In the genomic region with DNA sequence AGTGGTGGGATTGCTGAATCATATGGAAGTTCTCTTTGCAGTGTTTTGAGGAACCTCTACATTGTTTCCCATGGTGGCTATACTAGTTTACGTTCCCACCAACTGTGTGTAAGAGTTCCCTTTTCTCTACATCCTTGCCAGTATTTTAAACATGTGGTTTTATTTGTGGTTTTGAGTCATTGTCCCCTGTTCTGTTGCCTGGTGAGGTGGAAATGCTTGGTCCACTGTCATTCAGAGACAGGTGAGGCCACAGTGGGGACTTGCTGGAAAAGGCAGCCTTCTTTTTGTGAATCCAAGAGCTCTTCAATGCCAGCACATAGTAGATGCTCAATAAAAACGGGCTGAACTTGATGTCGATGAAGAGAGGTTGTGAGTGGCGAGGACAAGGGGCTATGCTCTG, we compare ENCODE assay signal across 12 cellular contexts. TPM values are rescaled to one million over a fixed set of nuclear protein-coding genes. Genes with fewer than 3 reads are reported as not detected.
A peak's percentile ranks its signal among the peaks of the same experiment; 100 is the strongest.
DNase-seq lines count a peak whose midpoint lies in the region; ATAC-seq, FAIRE-seq and TF ChIP-seq lines count a peak whose summit lies in the region.
"Had no signal": no experiment of that assay in that cellular context is flagged by ENCODE, and none has a peak within 500 bp of the region (broad histone marks: within the 10 kb centered on the region; RNA-seq: fewer than 3 reads in every experiment).

No MANE protein-coding gene starts in this region.

- no peak overlapping the region for H3K4me3 Mint-ChIP-seq in astrocyte (ENCODE audit: unreplicated experiment)
- H3K4me3 Mint-ChIP-seq: naive thymus-derived CD8-positive, alpha-beta T cell had no signal

- peaks cover 10% of the 10 kb centered on the region for H3K36me3 ChIP-seq in astrocyte (ENCODE audit: insufficient read depth, low read length)

- H3K27me3 Mint-ChIP-seq in astrocyte (ENCODE audit: low read depth, unreplicated experiment), result no peaks in the 10 kb centered on the region

- no peak overlapping the region for H3K9ac ChIP-seq in astrocyte (ENCODE audit: low read length)

- H3K79me2 ChIP-seq in astrocyte (ENCODE audit: insufficient read depth, low read length), result no peaks in the 10 kb centered on the region

- peaks cover 14% of the 10 kb centered on the region for H3K36me3 Mint-ChIP-seq in astrocyte (ENCODE audit: low read depth, unreplicated experiment)
- H3K36me3 Mint-ChIP-seq: naive thymus-derived CD8-positive, alpha-beta T cell had no signal

- H3K9me3 Mint-ChIP-seq in astrocyte (ENCODE audit: unreplicated experiment), result peaks cover 2% of the 10 kb centered on the region
- H3K9me3 Mint-ChIP-seq: naive thymus-derived CD8-positive, alpha-beta T cell had no signal

- no peak overlapping the region for H3K27ac Mint-ChIP-seq in astrocyte (ENCODE audit: unreplicated experiment)
- H3K27ac Mint-ChIP-seq: naive thymus-derived CD8-positive, alpha-beta T cell had no signal

- no peak overlapping the region for H2AFZ ChIP-seq in astrocyte (ENCODE audit: low read depth, low read length)

- peaks cover 66% of the 10 kb centered on the region for H4K20me1 ChIP-seq in astrocyte (ENCODE audit: insufficient read depth, low read length)

- ATAC-seq in GM21737 (IDR thresholded peaks at IDR 0.05; ENCODE audit: unreplicated experiment) (no peak), HG02759 (IDR thresholded peaks at IDR 0.05; ENCODE audit: unreplicated experiment) (no peak), HG02870 (IDR thresholded peaks at IDR 0.05; ENCODE audit: unreplicated experiment) (no peak)
- ATAC-seq: naive thymus-derived CD8-positive, alpha-beta T cell had no signal

- peaks cover 58% of the 10 kb centered on the region for H3K4me1 ChIP-seq in astrocyte (ENCODE audit: insufficient read depth, low read length)

- H3K4me3 ChIP-seq in astrocyte (ENCODE audit: insufficient read depth, low read depth, low read length), result no peak overlapping the region

- peak overlapping the region; percentile 37 for H3K27ac ChIP-seq in astrocyte (ENCODE audit: low read depth, low read length)

- FAIRE-seq in astrocyte (lab: Jason Lieb, UNC), result peak; percentile 63
- FAIRE-seq in D721Med (lab: Jason Lieb, UNC), result no peak
- FAIRE-seq: frontal cortex had no signal

- TF ChIP-seq CTCF in astrocyte (IDR thresholded peaks at IDR 0.05; ENCODE audit: insufficient read depth, low read depth, low read length) (no peak), D721Med (IDR thresholded peaks at IDR 0.05; ENCODE audit: insufficient read depth, missing control alignments) (no peak)

- H3K4me2 ChIP-seq in astrocyte (ENCODE audit: low read length), result no peak overlapping the region

- peak; percentile 73 for DNase-seq in EH (ENCODE audit: low read depth)
- DNase-seq in M059J (ENCODE audit: low read depth), result peak; percentile 96
- peak; percentile 86 for DNase-seq in astrocyte (ENCODE audit: low read depth)
- DNase-seq in myocyte (ENCODE audit: low read depth), result peak; percentile 61
- no peak for DNase-seq in D721Med (ENCODE audit: insufficient read length, low spot score)
- DNase-seq: DMS153; naive thymus-derived CD8-positive, alpha-beta T cell; NCI-H82 had no signal

- no peaks in the 10 kb centered on the region for H3K9me3 ChIP-seq in astrocyte (ENCODE audit: insufficient read depth, low read depth, low read length)

- H3K4me1 Mint-ChIP-seq in astrocyte (ENCODE audit: low read depth, unreplicated experiment), result peaks cover 40% of the 10 kb centered on the region

- no peaks in the 10 kb centered on the region for H3K27me3 ChIP-seq in astrocyte (ENCODE audit: insufficient read depth, low read length)

RNA-seq across cellular contexts. Expression of a gene that starts 44.2 kb away (rescaled TPM):
- 8.5 and 15.7 TPM in 2 replicates for total RNA-seq in M059J (2014; rRNA removed; shearing (Covaris generic))
- total RNA-seq in astrocyte, result 66.0 and 70.4 TPM in 2 replicates
- 19.4 and 28.8 TPM in 2 replicates for total RNA-seq in myocyte
- 43.1 TPM for polyA plus RNA-seq in myocyte (2012)
